ENCODE assay signal across 12 cellular contexts in genomic region chr15:67072951-67073350, GRCh38. TPM values are rescaled to one million over a fixed set of nuclear protein-coding genes. Genes with fewer than 3 reads are reported as not detected.
DNase-seq lines count a peak whose midpoint lies in the region; ATAC-seq and TF ChIP-seq lines count a peak whose summit lies in the region.
"Had no signal": no experiment of that assay in that cellular context is flagged by ENCODE, and none has a peak within 500 bp of the region (broad histone marks: within the 10 kb centered on the region; RNA-seq: fewer than 3 reads in every experiment).

No MANE protein-coding gene starts in this region.

- H3K4me3 ChIP-seq in SJSA1 (no peak overlapping the region), WERI-Rb-1 (ENCODE audit: low read depth, low read length) (no peak overlapping the region)
- no peak overlapping the region for H3K4me3 ChIP-seq in effector memory CD4-positive, alpha-beta T cell (ENCODE audit: insufficient read depth, low read depth, low read length, poor library complexity, severe bottlenecking)
- H3K4me3 ChIP-seq: ascending aorta had no signal

- ATAC-seq in stimulated activated memory B cell treated with anti-CD40 and anti-IgM and Interleukin-4, amounts not matched to agents 10 μg/mL and 1 μg/mL and 100 μg/mL, for 72 hours: no peak

- peaks cover 40% of the 10 kb centered on the region for H3K36me3 Mint-ChIP-seq in activated T-cell treated with anti-CD3 and anti-CD28 coated beads, Interleukin-2, amount 50 U/mL, for 24 hours (ENCODE audit: low read depth)
- peaks cover 20% of the 10 kb centered on the region for H3K36me3 Mint-ChIP-seq in stimulated activated memory B cell treated with anti-CD40 and anti-IgM and Interleukin-4, amounts not matched to agents 10 μg/mL and 1 μg/mL and 100 μg/mL, for 72 hours

- H3K9me3 ChIP-seq in SJSA1 (replicated peaks) (no peaks in the 10 kb centered on the region), WERI-Rb-1 (ENCODE audit: severe bottlenecking) (no peaks in the 10 kb centered on the region)
- no peaks in the 10 kb centered on the region for H3K9me3 ChIP-seq in effector memory CD4-positive, alpha-beta T cell (ENCODE audit: control insufficient read depth, low read length)
- H3K9me3 ChIP-seq: ascending aorta had no signal

- H3K27ac ChIP-seq in SJSA1 (peak overlapping the region; percentile 34; the same call in 1 of the 2 replicates), WERI-Rb-1 (no peak overlapping the region)
- peak overlapping the region; percentile 16 for H3K27ac ChIP-seq in effector memory CD4-positive, alpha-beta T cell (ENCODE audit: insufficient read depth, low read length, poor library complexity, severe bottlenecking)
- H3K27ac ChIP-seq: ascending aorta had no signal

- TF ChIP-seq CTCF in WERI-Rb-1 (IDR thresholded peaks at IDR 0.05; ENCODE audit: low read depth, low read length): no peak

- peaks cover 89% of the 10 kb centered on the region for H3K4me1 Mint-ChIP-seq in activated T-cell treated with anti-CD3 and anti-CD28 coated beads, Interleukin-2, amount 50 U/mL, for 24 hours (ENCODE audit: low read depth)
- peaks cover 93% of the 10 kb centered on the region for H3K4me1 Mint-ChIP-seq in stimulated activated memory B cell treated with anti-CD40 and anti-IgM and Interleukin-4, amounts not matched to agents 10 μg/mL and 1 μg/mL and 100 μg/mL, for 72 hours

- peak overlapping the region; percentile 72 for H3K27ac Mint-ChIP-seq in activated T-cell treated with anti-CD3 and anti-CD28 coated beads, Interleukin-2, amount 50 U/mL, for 24 hours
- H3K27ac Mint-ChIP-seq in stimulated activated memory B cell treated with anti-CD40 and anti-IgM and Interleukin-4, amounts not matched to agents 10 μg/mL and 1 μg/mL and 100 μg/mL, for 72 hours: peak overlapping the region; percentile 56

- H3K4me1 ChIP-seq in SJSA1 (replicated peaks): peaks cover 86% of the 10 kb centered on the region
- peaks cover 59% of the 10 kb centered on the region for H3K4me1 ChIP-seq in effector memory CD4-positive, alpha-beta T cell (ENCODE audit: control insufficient read depth, insufficient read depth, low read length, poor library complexity, severe bottlenecking)

- no peaks in the 10 kb centered on the region for H3K27me3 Mint-ChIP-seq in activated T-cell treated with anti-CD3 and anti-CD28 coated beads, Interleukin-2, amount 50 U/mL, for 24 hours
- H3K27me3 Mint-ChIP-seq in stimulated activated memory B cell treated with anti-CD40 and anti-IgM and Interleukin-4, amounts not matched to agents 10 μg/mL and 1 μg/mL and 100 μg/mL, for 72 hours: no peaks in the 10 kb centered on the region

- H3K36me3 ChIP-seq in SJSA1 (peaks cover 34% of the 10 kb centered on the region), WERI-Rb-1 (no peaks in the 10 kb centered on the region)
- H3K36me3 ChIP-seq in effector memory CD4-positive, alpha-beta T cell (ENCODE audit: control insufficient read depth, insufficient read depth, low read length): peaks cover 5% of the 10 kb centered on the region
- H3K36me3 ChIP-seq: ascending aorta had no signal

- H3K27me3 ChIP-seq in SJSA1 (replicated peaks): no peaks in the 10 kb centered on the region
- no peaks in the 10 kb centered on the region for H3K27me3 ChIP-seq in effector memory CD4-positive, alpha-beta T cell (replicated peaks; ENCODE audit: control insufficient read depth, insufficient read depth, low read length, poor library complexity, severe bottlenecking)
- no peaks in the 10 kb centered on the region for H3K27me3 ChIP-seq in WERI-Rb-1 (ENCODE audit: insufficient read depth, low read depth, severe bottlenecking)
- H3K27me3 ChIP-seq: ascending aorta had no signal

- H3K4me3 Mint-ChIP-seq in activated T-cell treated with anti-CD3 and anti-CD28 coated beads, Interleukin-2, amount 50 U/mL, for 24 hours: no peak overlapping the region
- H3K4me3 Mint-ChIP-seq in stimulated activated memory B cell treated with anti-CD40 and anti-IgM and Interleukin-4, amounts not matched to agents 10 μg/mL and 1 μg/mL and 100 μg/mL, for 72 hours: no peak overlapping the region

- H3K9me3 Mint-ChIP-seq in activated T-cell treated with anti-CD3 and anti-CD28 coated beads, Interleukin-2, amount 50 U/mL, for 24 hours: no peaks in the 10 kb centered on the region
- H3K9me3 Mint-ChIP-seq in stimulated activated memory B cell treated with anti-CD40 and anti-IgM and Interleukin-4, amounts not matched to agents 10 μg/mL and 1 μg/mL and 100 μg/mL, for 72 hours: no peaks in the 10 kb centered on the region

- no peak for DNase-seq in activated T-cell treated with anti-CD3 and anti-CD28 coated beads, Interleukin-2, amount 50 U/mL, for 24 hours
- no peak for DNase-seq in activated T-cell treated with anti-CD3 and anti-CD28 coated beads, Interleukin-2, amount 50 U/mL, for 48 hours
- DNase-seq in SJSA1 (ENCODE audit: low read depth in 1 of 2, low spot score in 2 of 2) (peak in 1 of 2 experiments; percentile 39), WERI-Rb-1 (no peak), DMS114 treated with DMSO at 0.1 percent for 48 hours (lab: John Stamatoyannopoulos, UW; ENCODE audit: unreplicated experiment) (no peak)
- no peak for DNase-seq in effector memory CD4-positive, alpha-beta T cell
- no peak for DNase-seq in stimulated activated CD4-positive, alpha-beta T cell treated with anti-CD3 and anti-CD28 coated beads, Interleukin-15, amount 100 ng/mL, for 24 hours
- DNase-seq: DMS79 treated with DMSO at 0.1 percent for 48 hours, glutamatergic neuron, NCI-H2107 had no signal

RNA-seq across cellular contexts. Expression of gene SMAD3, which starts 7.5 kb away (rescaled TPM):
- total RNA-seq in SJSA1 (2014; rRNA removed; shearing (Covaris generic)): 19.5 and 22.0 TPM in 2 replicates
